26 cellular contexts compared by ENCODE assay signal in genomic region chr18:75762758-75763157, GRCh38.
"Had no signal": no experiment of that assay in that cellular context is flagged by ENCODE, and none has a peak within 500 bp of the region (broad histone marks: within the 10 kb centered on the region; RNA-seq: fewer than 3 reads in every experiment).

No MANE protein-coding gene starts in this region.

- H3K9me3 ChIP-seq: colonic mucosa, esophagus muscularis mucosa, esophagus squamous epithelium, gastrocnemius medialis, gastroesophageal sphincter, heart right ventricle had no signal

- H3K27ac ChIP-seq: colonic mucosa, coronary artery, dorsolateral prefrontal cortex, epithelial cell of prostate, esophagus muscularis mucosa, esophagus squamous epithelium, foreskin keratinocyte, gastrocnemius medialis, gastroesophageal sphincter, heart left ventricle, heart right ventricle had no signal

- H3K4me3 ChIP-seq: colonic mucosa, coronary artery, dorsolateral prefrontal cortex, esophagus muscularis mucosa, esophagus squamous epithelium, gastrocnemius medialis, gastroesophageal sphincter, heart left ventricle, heart right ventricle had no signal

- FAIRE-seq: colon, endothelial cell of umbilical vein had no signal

- DNase-seq: colonic mucosa; cortex of kidney; dermis blood vessel endothelial cell; dorsolateral prefrontal cortex; effector CD4-positive, alpha-beta T cell; effector CD8-positive, alpha-beta T cell; effector memory CD4-positive, alpha-beta T cell; effector memory CD8-positive, alpha-beta T cell; endodermal cell; erythroblast; esophagus squamous epithelium; foreskin fibroblast; foreskin keratinocyte; foreskin melanocyte; gastrocnemius medialis; glutamatergic neuron; head of caudate nucleus; heart left ventricle; heart right ventricle had no signal

- H3K36me3 ChIP-seq: colonic mucosa, esophagus muscularis mucosa, esophagus squamous epithelium, gastrocnemius medialis, gastroesophageal sphincter, heart left ventricle, heart right ventricle had no signal

- ATAC-seq: effector memory CD8-positive, alpha-beta T cell; esophagus mucosa; foreskin keratinocyte; gastrocnemius medialis; gastroesophageal sphincter; heart left ventricle; heart right ventricle had no signal

- H3K27me3 ChIP-seq: colonic mucosa, esophagus muscularis mucosa, esophagus squamous epithelium, foreskin keratinocyte, gastrocnemius medialis, gastroesophageal sphincter, heart left ventricle had no signal

- H3K4me1 ChIP-seq: colonic mucosa, esophagus muscularis mucosa, esophagus squamous epithelium, foreskin keratinocyte, gastrocnemius medialis, gastroesophageal sphincter, heart left ventricle, heart right ventricle had no signal
